Comparison of ENCODE assay signal across 9 cellular contexts in the genomic region with DNA sequence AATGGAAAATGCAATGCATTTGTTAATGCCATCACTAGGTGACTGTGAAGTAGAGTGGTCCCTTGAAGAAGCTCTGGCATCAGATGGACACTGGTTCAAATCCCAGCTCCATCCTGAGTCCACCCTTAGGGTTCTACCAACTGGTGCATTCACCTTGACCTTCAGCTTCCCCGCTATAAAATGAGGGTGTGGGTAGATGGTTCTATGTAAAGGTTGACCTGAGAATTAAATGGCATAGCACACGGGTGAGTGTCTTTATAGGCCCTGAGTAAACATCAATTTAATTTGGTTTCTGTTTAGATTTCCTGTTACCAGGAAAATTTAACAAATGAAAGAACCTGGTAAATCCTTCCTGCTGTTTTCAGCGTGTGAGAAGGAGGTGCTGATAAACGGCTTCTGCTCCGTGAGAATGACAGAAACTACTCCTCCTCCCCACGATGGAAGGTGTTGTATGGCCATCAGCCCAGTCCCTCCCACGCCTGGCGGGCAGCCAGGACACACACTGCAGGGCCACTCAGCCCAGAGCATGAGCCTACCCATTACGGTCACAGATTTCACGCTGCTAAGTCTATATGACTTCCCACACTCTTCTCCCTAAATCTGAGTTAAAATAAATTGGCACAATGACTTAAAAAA.
DNase-seq lines count a peak whose midpoint lies in the region; ATAC-seq and TF ChIP-seq lines count a peak whose summit lies in the region.
"Had no signal": no experiment of that assay in that cellular context is flagged by ENCODE, and none has a peak within 500 bp of the region (broad histone marks: within the 10 kb centered on the region; RNA-seq: fewer than 3 reads in every experiment).

No MANE protein-coding gene starts in this region.

- H3K4me3 ChIP-seq in PC-3 (ENCODE audit: low read length) (0 out of 2 replicates have a peak overlapping the region, but pooled peaks have one; percentile 2), fibroblast of lung (replicated peaks in 1 of 4; ENCODE audit: control extremely low read depth in 1 of 4, insufficient read depth in 1 of 4, low read depth in 3 of 4, low read length in 4 of 4) (no peak overlapping the region), psoas muscle (no peak overlapping the region)
- no peak overlapping the region for H3K4me3 ChIP-seq in naive thymus-derived CD4-positive, alpha-beta T cell (ENCODE audit: low read length)

- no peaks in the 10 kb centered on the region for H3K4me1 Mint-ChIP-seq in T-cell
- no peaks in the 10 kb centered on the region for H3K4me1 Mint-ChIP-seq in naive thymus-derived CD4-positive, alpha-beta T cell

- H3K4me1 ChIP-seq in PC-3 (ENCODE audit: insufficient read depth, low read length): peaks cover 25% of the 10 kb centered on the region
- H3K4me1 ChIP-seq in fibroblast of lung (ENCODE audit: control insufficient read depth, extremely low read depth, insufficient read depth, low read length): peaks cover 5% of the 10 kb centered on the region
- H3K4me1 ChIP-seq in psoas muscle: peaks cover 38% of the 10 kb centered on the region
- H3K4me1 ChIP-seq in naive thymus-derived CD4-positive, alpha-beta T cell (ENCODE audit: control insufficient read depth in 2 of 2, insufficient read depth in 2 of 2, low read length in 2 of 2): no peaks in the 10 kb centered on the region

- H2AFZ ChIP-seq in PC-3 (ENCODE audit: low read length) (no peak overlapping the region), fibroblast of lung (ENCODE audit: low read length) (no peak overlapping the region)

- no peaks in the 10 kb centered on the region for H3K27me3 ChIP-seq in PC-3 (ENCODE audit: low read length)
- no peaks in the 10 kb centered on the region for H3K27me3 ChIP-seq in fibroblast of lung (ENCODE audit: control insufficient read depth, insufficient read depth, low read length)
- H3K27me3 ChIP-seq in psoas muscle (ENCODE audit: insufficient read depth in 3 of 3, low read length in 2 of 3): no peaks in the 10 kb centered on the region
- H3K27me3 ChIP-seq in naive thymus-derived CD4-positive, alpha-beta T cell (ENCODE audit: control insufficient read depth in 2 of 2, insufficient read depth in 2 of 2, low read length in 2 of 2): no peaks in the 10 kb centered on the region

- H4K20me1 ChIP-seq in PC-3 (ENCODE audit: low read length) (0 out of 2 replicates have a peak, but pooled peaks cover 8% of the 10 kb centered on the region), fibroblast of lung (ENCODE audit: control insufficient read depth, extremely low read depth, insufficient read depth, low read length) (peaks cover 2% of the 10 kb centered on the region)

- H3K36me3 ChIP-seq in PC-3 (ENCODE audit: low read depth, low read length) (peaks cover 31% of the 10 kb centered on the region), fibroblast of lung (ENCODE audit: control insufficient read depth, insufficient read depth, low read length) (peaks cover 11% of the 10 kb centered on the region), psoas muscle (ENCODE audit: insufficient read depth in 1 of 2, low read depth in 1 of 2) (peaks cover 0 to 17% of the 10 kb centered on the region in 2 donors)
- H3K36me3 ChIP-seq in naive thymus-derived CD4-positive, alpha-beta T cell (ENCODE audit: control insufficient read depth in 2 of 3, insufficient read depth in 3 of 3, low read length in 3 of 3): no peaks in the 10 kb centered on the region

- DNase-seq in HEK293T (ENCODE audit: extremely low spot score): peak; percentile 68
- peak; percentile 74 for DNase-seq in PC-3
- DNase-seq in fibroblast of lung (ENCODE audit: low read depth in 2 of 2): peak; percentile 34 to 75
- peak; percentile 67 to 73 for DNase-seq in psoas muscle
- DNase-seq in T-cell: no peak
- no peak for DNase-seq in naive thymus-derived CD4-positive, alpha-beta T cell
- DNase-seq in central memory CD4-positive, alpha-beta T cell: no peak
- DNase-seq: stimulated activated CD4-positive, alpha-beta T cell treated with anti-CD3 and anti-CD28 coated beads, Interleukin-4, amount 100 ng/mL, for 24 hours had no signal

- no peaks in the 10 kb centered on the region for H3K36me3 Mint-ChIP-seq in T-cell
- H3K36me3 Mint-ChIP-seq in naive thymus-derived CD4-positive, alpha-beta T cell: no peaks in the 10 kb centered on the region

- peak overlapping the region; percentile 42; the same call in 1 of the 2 replicates for H3K9ac ChIP-seq in PC-3 (ENCODE audit: low read length)
- no peak overlapping the region for H3K9ac ChIP-seq in fibroblast of lung (ENCODE audit: insufficient read depth, low read length)

- ATAC-seq in PC-3 (peak; percentile 83), psoas muscle (peak in 2 of 4 donors; percentile 38 to 48), T-cell (replicated peaks in 1 of 4) (no peak), HG03565 (IDR thresholded peaks at IDR 0.05; ENCODE audit: unreplicated experiment) (no peak)
- ATAC-seq in naive thymus-derived CD4-positive, alpha-beta T cell: no peak

- CTCF ChIA-PET in HEK293T (lab: Yijun Ruan, JAX) (no interaction called here), PC-3 (lab: Charles Lee) (no interaction called here), T-cell (lab: Charles Lee) (no interaction called here)
- CTCF ChIA-PET in naive thymus-derived CD4-positive, alpha-beta T cell (lab: Charles Lee): no interaction called here

- no peak overlapping the region for H3K4me3 Mint-ChIP-seq in T-cell
- H3K4me3 Mint-ChIP-seq in naive thymus-derived CD4-positive, alpha-beta T cell: no peak overlapping the region

- peaks cover 0 to 3% of the 10 kb centered on the region in 2 donors for H3K27me3 Mint-ChIP-seq in T-cell
- peaks cover 0 to 13% (median 0%) of the 10 kb centered on the region in 5 donors for H3K27me3 Mint-ChIP-seq in naive thymus-derived CD4-positive, alpha-beta T cell

- intact Hi-C loops in PC-3 (cut with micrococcal nuclease) (loop anchor here (1.0 kb wide), 1 partner anchor 11 kb away; no protein-coding TSS in a partner anchor), psoas muscle (cut with DNase I) (loop anchor here in 1 of 2 donors (5.0 kb wide), 1 partner anchor 35 kb away; no protein-coding TSS in a partner anchor)
- intact Hi-C loops in naive thymus-derived CD4-positive, alpha-beta T cell (cut with micrococcal nuclease): no loop called here

- H3K27ac Mint-ChIP-seq in T-cell: no peak overlapping the region
- H3K27ac Mint-ChIP-seq in naive thymus-derived CD4-positive, alpha-beta T cell: no peak overlapping the region

- H3K9me3 ChIP-seq in PC-3 (ENCODE audit: low read length) (no peaks in the 10 kb centered on the region), fibroblast of lung (ENCODE audit: control insufficient read depth, insufficient read depth, low read depth, low read length) (no peaks in the 10 kb centered on the region), psoas muscle (no peaks in the 10 kb centered on the region)
- H3K9me3 ChIP-seq in naive thymus-derived CD4-positive, alpha-beta T cell (ENCODE audit: control insufficient read depth in 2 of 3, low read length in 3 of 3): no peaks in the 10 kb centered on the region

- no peaks in the 10 kb centered on the region for H3F3A ChIP-seq in PC-3 (ENCODE audit: low read length, unreplicated experiment)

- 35 to 50% (median 44%) methylated on average over 10 of the region's 10 CpGs for WGBS in psoas muscle, 3 donors

- H3K9me3 Mint-ChIP-seq in T-cell: no peaks in the 10 kb centered on the region
- H3K9me3 Mint-ChIP-seq in naive thymus-derived CD4-positive, alpha-beta T cell: peaks cover 0 to 5% (median 0%) of the 10 kb centered on the region in 11 donors

- no TSS peak for BruUV-seq in PC-3 (replicated peaks; lab: Mats Ljungman, UMichigan)

- POLR2A ChIA-PET in HEK293T (lab: Yijun Ruan, JAX) (no interaction called here), PC-3 (lab: Charles Lee; ENCODE audit: unreplicated experiment) (no interaction called here), T-cell (lab: Charles Lee) (no interaction called here)
- POLR2A ChIA-PET in naive thymus-derived CD4-positive, alpha-beta T cell (lab: Charles Lee): no interaction called here

- TF ChIP-seq CTCF in PC-3 (conservative IDR thresholded peaks at IDR 0.05; ENCODE audit: low read depth, low read length): no peak
- no peak for TF ChIP-seq CTCF in fibroblast of lung (conservative IDR thresholded peaks at IDR 0.05 in 1 of 2, IDR thresholded peaks at IDR 0.05 in 1 of 2; ENCODE audit: low read depth in 1 of 2, low read length in 2 of 2)
- no peak for TF ChIP-seq CTCF in psoas muscle (IDR thresholded peaks at IDR 0.05)

- H3K4me2 ChIP-seq in PC-3 (ENCODE audit: low read length) (peak overlapping the region; percentile 64), fibroblast of lung (ENCODE audit: extremely low read depth, insufficient read depth, low read length) (no peak overlapping the region)

- peaks cover 47% of the 10 kb centered on the region for H3K79me2 ChIP-seq in PC-3 (ENCODE audit: low read length)
- H3K79me2 ChIP-seq in fibroblast of lung (ENCODE audit: control insufficient read depth, insufficient read depth, low read length): no peaks in the 10 kb centered on the region

- peak overlapping the region; percentile 73 for H3K27ac ChIP-seq in PC-3 (ENCODE audit: low read length)
- H3K27ac ChIP-seq in fibroblast of lung (ENCODE audit: insufficient read depth, low read length): no peak overlapping the region
- H3K27ac ChIP-seq in psoas muscle: no peak overlapping the region
- H3K27ac ChIP-seq in naive thymus-derived CD4-positive, alpha-beta T cell (ENCODE audit: low read depth, low read length): no peak overlapping the region

- H3K9me2 ChIP-seq in PC-3 (replicated peaks; ENCODE audit: low read length): no peaks in the 10 kb centered on the region

TF ChIP-seq in HEK293T, 16 proteins besides CTCF, POLR2A, EP300 and RAD21:
- TF ChIP-seq BHLHE40 (IDR thresholded peaks at IDR 0.05; ENCODE audit: borderline replicate concordance) (no peak), ZNF384 (IDR thresholded peaks at IDR 0.05) (no peak), NFRKB (IDR thresholded peaks at IDR 0.05) (no peak), FOXM1 (IDR thresholded peaks at IDR 0.05; ENCODE audit: borderline replicate concordance) (no peak), TARDBP (IDR thresholded peaks at IDR 0.05) (no peak), ARNT (IDR thresholded peaks at IDR 0.05) (no peak), HDGF (IDR thresholded peaks at IDR 0.05; ENCODE audit: borderline replicate concordance) (no peak), CTBP1 (IDR thresholded peaks at IDR 0.05; ENCODE audit: borderline replicate concordance) (no peak), SUZ12 (IDR thresholded peaks at IDR 0.05) (no peak), LEF1 (IDR thresholded peaks at IDR 0.05; ENCODE audit: borderline replicate concordance) (no peak)

Comparison
In these comparisons a context has a peak if more than half of its experiments do, and no peak if none do; other contexts are left out.
1. DNase-seq: peak in HEK293T (single experiment), PC-3 (single experiment), fibroblast of lung (2 of 2) and psoas muscle (2 of 2); none in T-cell (0 of 34), naive thymus-derived CD4-positive, alpha-beta T cell (0 of 9) and central memory CD4-positive, alpha-beta T cell (single experiment).